In the genomic region with DNA sequence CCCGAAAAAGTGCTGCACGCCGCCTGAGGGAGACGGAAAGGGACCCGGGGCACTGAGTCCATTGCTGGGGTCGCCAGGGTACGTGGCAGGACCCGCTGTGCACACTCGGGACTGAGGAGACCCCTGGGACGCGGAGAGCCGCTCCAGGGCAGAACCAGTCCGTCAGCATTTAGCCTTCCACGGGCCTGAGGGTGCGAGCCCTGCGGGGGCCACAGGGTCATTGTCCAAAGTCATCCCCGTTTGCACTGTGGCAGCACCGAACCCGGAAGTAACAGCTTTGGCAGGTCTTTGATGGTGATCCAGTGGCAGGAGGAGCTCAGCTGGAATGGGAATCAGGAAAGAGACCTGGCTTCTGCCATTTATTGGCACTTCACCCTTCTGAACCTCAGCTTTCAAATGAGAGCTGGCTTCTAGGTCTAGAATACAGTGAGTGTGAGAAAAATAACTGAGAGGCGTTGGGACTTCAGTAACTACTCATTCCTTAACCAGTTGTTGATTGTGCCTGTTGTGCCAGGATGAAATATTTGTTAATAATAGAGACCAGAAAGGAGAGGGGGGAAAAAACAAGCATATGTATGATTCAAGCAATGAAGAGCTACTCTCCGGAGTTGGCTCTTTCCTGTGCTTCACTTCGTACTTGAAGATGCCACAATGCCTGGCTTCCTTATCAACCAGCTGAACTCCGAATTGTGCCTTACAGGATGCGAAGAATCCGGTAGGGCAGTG, we compare ENCODE assay signal across 8 cellular contexts. TPM values are rescaled to one million over a fixed set of nuclear protein-coding genes. Genes with fewer than 3 reads are reported as not detected.
A peak's percentile ranks its signal among the peaks of the same experiment; 100 is the strongest.
DNase-seq lines count a peak whose midpoint lies in the region; ATAC-seq lines count a peak whose summit lies in the region.

No MANE protein-coding gene starts in this region.

- H3K4me2 ChIP-seq in mesenchymal stem cell (ENCODE audit: low read length, poor library complexity, severe bottlenecking): peak overlapping the region; percentile 65

- WGBS in mesenchymal stem cell: 4% methylated on average over 22 of the region's 25 CpGs

- H3K4ac ChIP-seq in mesenchymal stem cell (ENCODE audit: low read depth in 1 of 2, low read length in 2 of 2): peak overlapping the region; percentile 96 to 99

- H3K36me3 Mint-ChIP-seq in activated CD4-positive, alpha-beta memory T cell treated with anti-CD3 and anti-CD28 coated beads for 36 hours: no peaks in the 10 kb centered on the region

- peak overlapping the region in 1 of 2 experiments; percentile 73 for H3K23ac ChIP-seq in mesenchymal stem cell (ENCODE audit: low read length in 2 of 2)

- no peak overlapping the region for H2BK12ac ChIP-seq in mesenchymal stem cell (ENCODE audit: low read length in 2 of 2)

- H3K27me3 ChIP-seq in mesenchymal stem cell (ENCODE audit: control insufficient read depth in 1 of 2, insufficient read depth in 1 of 2, low read length in 2 of 2): no peaks in the 10 kb centered on the region

- peak overlapping the region; percentile 95 for H3K9ac ChIP-seq in mesenchymal stem cell (ENCODE audit: low read length)

- POLR2A ChIA-PET in activated CD4-positive, alpha-beta memory T cell treated with anti-CD3 and anti-CD28 coated beads for 36 hours (lab: Charles Lee): interaction anchor here (0.6 to 2.0 kb wide), 4 partner anchors 9 to 502 kb away, joined by 3 to 9 read pairs (median 4); no protein-coding TSS in a partner anchor

- no peak for ATAC-seq in GM21367 (IDR thresholded peaks at IDR 0.05; ENCODE audit: unreplicated experiment)

- peak overlapping the region; percentile 86 for H2BK15ac ChIP-seq in mesenchymal stem cell (ENCODE audit: low read depth, poor library complexity, severe bottlenecking)

- no peaks in the 10 kb centered on the region for H3K27me3 Mint-ChIP-seq in activated CD4-positive, alpha-beta memory T cell treated with anti-CD3 and anti-CD28 coated beads for 36 hours

- H4K91ac ChIP-seq in mesenchymal stem cell (ENCODE audit: low read length): peak overlapping the region; percentile 53

- H2BK120ac ChIP-seq in mesenchymal stem cell (ENCODE audit: low read depth, low read length): peak overlapping the region; percentile 57

- H3K9me3 ChIP-seq in mesenchymal stem cell (ENCODE audit: control insufficient read depth, low read length): no peaks in the 10 kb centered on the region

- H3K27ac ChIP-seq in mesenchymal stem cell (ENCODE audit: low read length, poor library complexity, severe bottlenecking) (peak overlapping the region; percentile 81), temporal lobe (ENCODE audit: low read depth, low read length) (peak overlapping the region; percentile 84)

- H2BK5ac ChIP-seq in mesenchymal stem cell (ENCODE audit: low read depth, low read length, poor library complexity, severe bottlenecking): peak overlapping the region; percentile 83

- peak overlapping the region; percentile 49 for H4K8ac ChIP-seq in mesenchymal stem cell (ENCODE audit: low read length)

- H3K4me3 Mint-ChIP-seq in activated CD4-positive, alpha-beta memory T cell treated with anti-CD3 and anti-CD28 coated beads for 36 hours: peak overlapping the region; percentile 81

- H2AFZ ChIP-seq in mesenchymal stem cell (ENCODE audit: low read depth, low read length): peak overlapping the region; percentile 64

- H3K4me1 Mint-ChIP-seq in activated CD4-positive, alpha-beta memory T cell treated with anti-CD3 and anti-CD28 coated beads for 36 hours (ENCODE audit: low read depth): peaks cover 36% of the 10 kb centered on the region

- DNase-seq in HCEC 1CT (peak; percentile 45), NCI-H1092 (lab: John Stamatoyannopoulos, UW) (peak; percentile 5), epidermal melanocyte (ENCODE audit: insufficient read length, low spot score) (peak; percentile 31), mesenchymal stem cell (peak; percentile 59)
- peak; percentile 29 for DNase-seq in activated CD4-positive, alpha-beta memory T cell treated with anti-CD3 and anti-CD28 coated beads for 36 hours

- intact Hi-C loops in activated CD4-positive, alpha-beta memory T cell treated with anti-CD3 and anti-CD28 coated beads for 36 hours (cut with micrococcal nuclease): loop anchor here (1.0 to 10.0 kb wide), 6 partner anchors 8 to 1225 kb away; a partner anchor contains a TSS

- no peaks in the 10 kb centered on the region for H3K9me3 Mint-ChIP-seq in activated CD4-positive, alpha-beta memory T cell treated with anti-CD3 and anti-CD28 coated beads for 36 hours

- H3K4me1 ChIP-seq in mesenchymal stem cell (ENCODE audit: control insufficient read depth, insufficient read depth, low read depth, low read length): peaks cover 2% of the 10 kb centered on the region

- H3K36me3 ChIP-seq in mesenchymal stem cell (ENCODE audit: control insufficient read depth in 1 of 2, insufficient read depth in 2 of 2, low read depth in 1 of 2, low read length in 2 of 2): no peaks in the 10 kb centered on the region

- peak overlapping the region; percentile 22 for H2AK5ac ChIP-seq in mesenchymal stem cell (ENCODE audit: low read length, severe bottlenecking)

- H3K4me3 ChIP-seq in GM08714 (ENCODE audit: low read length) (peak overlapping the region; percentile 97), mesenchymal stem cell (ENCODE audit: insufficient read depth in 1 of 2, low read depth in 1 of 2, low read length in 2 of 2) (peak overlapping the region; percentile 84 to 99)

- CTCF ChIA-PET in activated CD4-positive, alpha-beta memory T cell treated with anti-CD3 and anti-CD28 coated beads for 36 hours (lab: Charles Lee): interaction anchor here (1.0 to 2.8 kb wide), 2 partner anchors 8 to 67 kb away, joined by 3 to 16 read pairs; no protein-coding TSS in a partner anchor

- peaks cover 2% of the 10 kb centered on the region for H3K79me1 ChIP-seq in mesenchymal stem cell (replicated peaks; ENCODE audit: low read length, poor library complexity, severe bottlenecking)

- H3K18ac ChIP-seq in mesenchymal stem cell (ENCODE audit: low read depth in 1 of 2, low read length in 2 of 2): peak overlapping the region; percentile 60 to 99

- H3K27ac Mint-ChIP-seq in activated CD4-positive, alpha-beta memory T cell treated with anti-CD3 and anti-CD28 coated beads for 36 hours: peak overlapping the region; percentile 42

- peak overlapping the region in 1 of 2 experiments; percentile 99 for H3K14ac ChIP-seq in mesenchymal stem cell (ENCODE audit: low read length in 2 of 2)

RNA-seq across cellular contexts. Expression of a gene that starts 0.8 kb away (rescaled TPM):
- total RNA-seq in activated CD4-positive, alpha-beta memory T cell treated with anti-CD3 and anti-CD28 coated beads for 36 hours: 1 to 10 TPM; 4.0 to 4.5 TPM
- polyA plus RNA-seq in mesenchymal stem cell (2013, experiment 1 of 2): 20.8 TPM
- 20.0 TPM for polyA plus RNA-seq in mesenchymal stem cell (2013, experiment 2 of 2)
- 52.1 TPM for total RNA-seq in temporal lobe

Comparison
In these comparisons a context has a peak if more than half of its experiments do, and no peak if none do; other contexts are left out.
1. DNase-seq: peak in every context shown above with its lines; median percentile 59 in mesenchymal stem cell; 45 in HCEC 1CT; 31 in epidermal melanocyte; 29 in activated CD4-positive, alpha-beta memory T cell treated with anti-CD3 and anti-CD28 coated beads for 36 hours; 5 in NCI-H1092.